ENCODE assay signal across 27 cellular contexts in the genomic region with DNA sequence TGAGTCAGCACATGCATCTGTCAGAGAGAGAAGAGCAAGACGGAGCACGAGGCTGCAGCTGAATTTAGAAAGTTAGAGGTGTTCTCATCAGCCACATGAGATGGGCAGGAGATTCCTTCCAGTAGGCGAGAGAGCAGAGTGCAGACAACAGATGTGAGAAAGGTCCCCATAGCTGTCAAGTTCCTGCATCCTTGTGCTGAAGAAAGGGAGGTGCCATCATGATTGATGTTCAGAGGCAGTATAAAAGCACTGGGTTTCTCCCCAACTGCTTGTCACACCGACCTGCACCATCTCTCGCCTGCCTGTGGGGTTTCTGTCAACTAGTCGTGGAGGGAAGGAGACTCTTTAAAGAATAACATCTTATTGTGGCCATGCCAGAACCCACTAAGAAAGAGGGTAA. TPM values are rescaled to one million over a fixed set of nuclear protein-coding genes. Genes with fewer than 3 reads are reported as not detected.
A peak's percentile ranks its signal among the peaks of the same experiment; 100 is the strongest.
DNase-seq lines count a peak whose midpoint lies in the region; ATAC-seq, FAIRE-seq and TF ChIP-seq lines count a peak whose summit lies in the region.
"Had no signal": no experiment of that assay in that cellular context is flagged by ENCODE, and none has a peak within 500 bp of the region (broad histone marks: within the 10 kb centered on the region; RNA-seq: fewer than 3 reads in every experiment).

A gene with protein sequence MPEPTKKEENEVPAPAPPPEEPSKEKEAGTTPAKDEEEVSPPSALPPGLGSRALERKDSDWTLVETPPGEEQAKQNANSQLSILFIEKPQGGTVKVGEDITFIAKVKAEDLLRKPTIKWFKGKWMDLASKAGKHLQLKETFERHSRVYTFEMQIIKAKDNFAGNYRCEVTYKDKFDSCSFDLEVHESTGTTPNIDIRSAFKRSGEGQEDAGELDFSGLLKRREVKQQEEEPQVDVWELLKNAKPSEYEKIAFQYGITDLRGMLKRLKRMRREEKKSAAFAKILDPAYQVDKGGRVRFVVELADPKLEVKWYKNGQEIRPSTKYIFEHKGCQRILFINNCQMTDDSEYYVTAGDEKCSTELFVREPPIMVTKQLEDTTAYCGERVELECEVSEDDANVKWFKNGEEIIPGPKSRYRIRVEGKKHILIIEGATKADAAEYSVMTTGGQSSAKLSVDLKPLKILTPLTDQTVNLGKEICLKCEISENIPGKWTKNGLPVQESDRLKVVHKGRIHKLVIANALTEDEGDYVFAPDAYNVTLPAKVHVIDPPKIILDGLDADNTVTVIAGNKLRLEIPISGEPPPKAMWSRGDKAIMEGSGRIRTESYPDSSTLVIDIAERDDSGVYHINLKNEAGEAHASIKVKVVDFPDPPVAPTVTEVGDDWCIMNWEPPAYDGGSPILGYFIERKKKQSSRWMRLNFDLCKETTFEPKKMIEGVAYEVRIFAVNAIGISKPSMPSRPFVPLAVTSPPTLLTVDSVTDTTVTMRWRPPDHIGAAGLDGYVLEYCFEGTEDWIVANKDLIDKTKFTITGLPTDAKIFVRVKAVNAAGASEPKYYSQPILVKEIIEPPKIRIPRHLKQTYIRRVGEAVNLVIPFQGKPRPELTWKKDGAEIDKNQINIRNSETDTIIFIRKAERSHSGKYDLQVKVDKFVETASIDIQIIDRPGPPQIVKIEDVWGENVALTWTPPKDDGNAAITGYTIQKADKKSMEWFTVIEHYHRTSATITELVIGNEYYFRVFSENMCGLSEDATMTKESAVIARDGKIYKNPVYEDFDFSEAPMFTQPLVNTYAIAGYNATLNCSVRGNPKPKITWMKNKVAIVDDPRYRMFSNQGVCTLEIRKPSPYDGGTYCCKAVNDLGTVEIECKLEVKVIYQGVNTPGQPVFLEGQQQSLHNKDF (plus strand): TSS at position 272 of the 400 bp plus-strand sequence. CDS start 100 bp downstream, at position 372.

- TF ChIP-seq POLR2A in HepG2 (IDR thresholded peaks at IDR 0.05; ENCODE audit: insufficient read depth in 1 of 2, low read depth in 2 of 2, low read length in 2 of 2) (no peak), right lobe of liver (IDR thresholded peaks at IDR 0.05) (no peak), GM12878 (IDR thresholded peaks at IDR 0.05; ENCODE audit: low read depth, low read length) (no peak), transverse colon (IDR thresholded peaks at IDR 0.05) (no peak)

- intact Hi-C loops in HepG2 (cut with micrococcal nuclease; ENCODE audit: unreplicated experiment) (no loop called here), right lobe of liver (cut with DNase I) (no loop called here), GM12878 (cut with micrococcal nuclease; ENCODE audit: unreplicated experiment) (no loop called here), mucosa of descending colon (cut with DNase I, micrococcal nuclease) (no loop called here), transverse colon (cut with DNase I; ENCODE audit: low total_unique reads) (no loop called here)

- H3K9me3 ChIP-seq in HepG2 (ENCODE audit: low read length) (no peaks in the 10 kb centered on the region), right lobe of liver (no peaks in the 10 kb centered on the region), GM12878 (replicated peaks; ENCODE audit: control insufficient read depth, insufficient read depth, low read length) (no peaks in the 10 kb centered on the region), mucosa of descending colon (no peaks in the 10 kb centered on the region), transverse colon (no peaks in the 10 kb centered on the region)
- H3K9me3 ChIP-seq: tibial nerve had no signal

- TF ChIP-seq CTCF in HepG2 (CRISPR knock-in tag; IDR thresholded peaks at IDR 0.05) (no peak), right lobe of liver (IDR thresholded peaks at IDR 0.05) (no peak), GM12878 (IDR thresholded peaks at IDR 0.05 in 2 of 3, conservative IDR thresholded peaks at IDR 0.05 in 1 of 3; ENCODE audit: control insufficient read depth in 2 of 3, extremely low read depth in 1 of 3, insufficient read depth in 1 of 3, low read depth in 3 of 3, low read length in 3 of 3) (no peak), mucosa of descending colon (IDR thresholded peaks at IDR 0.05) (no peak), transverse colon (IDR thresholded peaks at IDR 0.05) (no peak), coronary artery (IDR thresholded peaks at IDR 0.05) (no peak)

- H4K20me1 ChIP-seq in HepG2 (ENCODE audit: insufficient read depth, low read length) (no peaks in the 10 kb centered on the region), GM12878 (ENCODE audit: control insufficient read depth, insufficient read depth) (no peaks in the 10 kb centered on the region)

- CTCF ChIA-PET in HepG2 (lab: Yijun Ruan, JAX; ENCODE audit: low intra/inter-chr PET ratio, low total read pairs) (no interaction called here), GM12878 (lab: Yijun Ruan, JAX) (interaction anchor here (0.7 kb wide), 1 partner anchor 20 kb away, joined by 3 read pairs; no protein-coding TSS in a partner anchor)

- H3K27me3 ChIP-seq in HepG2 (ENCODE audit: control insufficient read depth in 1 of 2, insufficient read depth in 2 of 2, low read length in 2 of 2) (no peaks in the 10 kb centered on the region), right lobe of liver (no peaks in the 10 kb centered on the region), GM12878 (replicated peaks in 1 of 2; ENCODE audit: control insufficient read depth in 2 of 2, insufficient read depth in 2 of 2, low read length in 1 of 2) (no peaks in the 10 kb centered on the region; a peak in 1 of 4 replicates), transverse colon (no peaks in the 10 kb centered on the region)
- H3K27me3 ChIP-seq: tibial nerve had no signal

- no peak for ATAC-seq in HepG2
- ATAC-seq in right lobe of liver, result no peak
- peak; percentile 60; the same call in 2 of the 3 replicates for ATAC-seq in GM12878
- no peak for ATAC-seq in mucosa of descending colon

- BruUV-seq in HepG2 (replicated peaks; lab: Mats Ljungman, UMichigan) (no TSS peak), GM12878 (replicated peaks; lab: Mats Ljungman, UMichigan) (no TSS peak)

- FAIRE-seq in HepG2 (lab: Jason Lieb, UNC) (peak; percentile 15), GM12878 (lab: Jason Lieb, UNC) (no peak)
- FAIRE-seq: GM12892 had no signal

- WGBS in HepG2 (ENCODE audit: low lambda C conversion rate), result 88% methylated on average over 6 of the region's 6 CpGs
- WGBS in right lobe of liver (ENCODE audit: insufficient coverage, low coverage, low lambda C conversion rate, missing lambda C conversion rate), result 50% methylated on average over 6 of the region's 6 CpGs
- 11% methylated on average over 6 of the region's 6 CpGs for WGBS in GM12878 (ENCODE audit: insufficient coverage, insufficient replicate concordance, low lambda C conversion rate, missing lambda C conversion rate)
- WGBS in transverse colon (ENCODE audit: low coverage in 1 of 2), 2 donors, result 35 to 48% methylated on average over 6 of the region's 6 CpGs

- no peak for TF ChIP-seq RAD21 in HepG2 (CRISPR knock-in tag; IDR thresholded peaks at IDR 0.05)
- no peak for TF ChIP-seq RAD21 in GM12878 (IDR thresholded peaks at IDR 0.05; ENCODE audit: insufficient read depth, low read depth, low read length)

- H3K9ac ChIP-seq in HepG2 (ENCODE audit: insufficient read depth, low read depth, low read length) (no peak within 1 kb of the TSS), GM12878 (ENCODE audit: control insufficient read depth, insufficient read depth, low read length) (no peak within 1 kb of the TSS)
- H3K9ac ChIP-seq: KMS-11, parathyroid adenoma had no signal

- H3K36me3 ChIP-seq in HepG2 (replicated peaks in 1 of 2; ENCODE audit: control insufficient read depth in 1 of 2, insufficient read depth in 2 of 2, low read length in 2 of 2), result no peaks in the 10 kb centered on the region
- no peaks in the 10 kb centered on the region for H3K36me3 ChIP-seq in right lobe of liver
- H3K36me3 ChIP-seq in GM12878 (ENCODE audit: control insufficient read depth in 2 of 2, insufficient read depth in 2 of 2, low read length in 1 of 2), result no peaks in the 10 kb centered on the region
- no peaks in the 10 kb centered on the region for H3K36me3 ChIP-seq in mucosa of descending colon (ENCODE audit: low read depth)
- no peaks in the 10 kb centered on the region for H3K36me3 ChIP-seq in transverse colon
- H3K36me3 ChIP-seq: tibial nerve had no signal

- POLR2A ChIA-PET in HepG2 (lab: Yijun Ruan, JAX) (no interaction called here), GM12878 (lab: Charles Lee) (no interaction called here)

- H3K79me2 ChIP-seq in HepG2 (ENCODE audit: insufficient read depth, low read length) (no peaks in the 10 kb centered on the region), GM12878 (ENCODE audit: control insufficient read depth, insufficient read depth, low read length) (no peaks in the 10 kb centered on the region)
- H3K79me2 ChIP-seq: parathyroid adenoma had no signal

- in situ Hi-C loops in HepG2 (cut with HindIII; ENCODE audit: extremely low pct_ligation_motif_present, low pct_unique_long_range_greater_than_20kb) (no loop called here), GM12878 (cut with MboI) (no loop called here), transverse colon (cut with MboI; ENCODE audit: low pct_ligation_motif_present in 1 of 4, low pct_unique_long_range_greater_than_20kb in 1 of 4, low sequenced_read_pairs in 3 of 4) (no loop called here)

- TF ChIP-seq EP300 in HepG2 (IDR thresholded peaks at IDR 0.05; ENCODE audit: low read depth in 2 of 2, low read length in 2 of 2) (no peak), HepG2 (CRISPR knock-in tag; IDR thresholded peaks at IDR 0.05; ENCODE audit: borderline replicate concordance) (no peak), GM12878 (IDR thresholded peaks at IDR 0.05; ENCODE audit: borderline replicate concordance in 1 of 2, control insufficient read depth in 1 of 2, low read depth in 2 of 2, low read length in 2 of 2) (no peak), transverse colon (IDR thresholded peaks at IDR 0.05; ENCODE audit: low read depth) (no peak)

- RAD21 ChIA-PET in GM12878 (lab: Charles Lee; ENCODE audit: unreplicated experiment), result no interaction called here

- no peak for DNase-seq in HepG2 (ENCODE audit: low spot score)
- DNase-seq in right lobe of liver, result no peak
- no peak for DNase-seq in GM12878 (ENCODE audit: low read depth, low spot score)
- no peak for DNase-seq in mucosa of descending colon
- no peak for DNase-seq in transverse colon
- DNase-seq in occipital lobe (lab: John Stamatoyannopoulos, UW), result no peak
- DNase-seq in coronary artery (ENCODE audit: low spot score), result no peak
- DNase-seq in NCI-H146 treated with DMSO at 0.1 percent for 48 hours (lab: John Stamatoyannopoulos, UW; ENCODE audit: unreplicated experiment), result no peak
- DNase-seq: activated CD4-positive, alpha-beta T cell treated with anti-CD3 and anti-CD28 coated beads for 1 hour; CD4-positive, CD25-positive, alpha-beta regulatory T cell; DMS153; glutamatergic neuron; NCI-H1048; NCI-H2029; NCI-H524 treated with DMSO at 0.1 percent for 48 hours; SHP77; stimulated activated CD4-positive, alpha-beta T cell treated with anti-CD3 and anti-CD28 coated beads, Interleukin-2, amount 100 ng/mL, for 24 hours; stimulated activated naive CD4-positive, alpha-beta T cell; SW 1271 had no signal

- H3K4me3 ChIP-seq in HepG2 (replicated peaks in 1 of 3; ENCODE audit: insufficient read depth in 1 of 3, low read depth in 2 of 3, low read length in 3 of 3), result no peak within 1 kb of the TSS
- H3K4me3 ChIP-seq in right lobe of liver, result no peak within 1 kb of the TSS
- H3K4me3 ChIP-seq in GM12878, result no peak within 1 kb of the TSS
- H3K4me3 ChIP-seq in mucosa of descending colon, result no peak within 1 kb of the TSS
- H3K4me3 ChIP-seq in transverse colon, result no peak within 1 kb of the TSS
- no peak within 1 kb of the TSS for H3K4me3 ChIP-seq in coronary artery
- H3K4me3 ChIP-seq: skin epidermis, tibial nerve had no signal

- SMC1A ChIA-PET in GM12878 (lab: Charles Lee; ENCODE audit: uncharacterized antibody, unreplicated experiment), result no interaction called here

- H3K4me1 ChIP-seq in HepG2 (ENCODE audit: insufficient read depth, low read length) (peaks cover 33% of the 10 kb centered on the region), right lobe of liver (no peaks in the 10 kb centered on the region), GM12878 (ENCODE audit: control insufficient read depth, insufficient read depth, low read length) (no peaks in the 10 kb centered on the region), mucosa of descending colon (ENCODE audit: low read depth) (peaks cover 2% of the 10 kb centered on the region), transverse colon (peaks cover 0 to 4% (median 1%) of the 10 kb centered on the region in 4 donors)
- H3K4me1 ChIP-seq: parathyroid adenoma had no signal

- H2AFZ ChIP-seq in HepG2 (ENCODE audit: low read length), result no peak within 1 kb of the TSS
- no peak within 1 kb of the TSS for H2AFZ ChIP-seq in GM12878 (ENCODE audit: control insufficient read depth, low read depth, low read length)
- H2AFZ ChIP-seq: parathyroid adenoma had no signal

- H3K27ac ChIP-seq in HepG2 (ENCODE audit: extremely low read length, insufficient read depth, low read length) (no peak within 1 kb of the TSS), right lobe of liver (no peak within 1 kb of the TSS), GM12878 (ENCODE audit: control insufficient read depth, insufficient read depth) (no peak within 1 kb of the TSS), transverse colon (no peak within 1 kb of the TSS), coronary artery (no peak within 1 kb of the TSS)
- H3K27ac ChIP-seq: KMS-11, parathyroid adenoma, skin epidermis, tibial nerve had no signal

- H3K4me2 ChIP-seq in HepG2 (ENCODE audit: low read depth, low read length), result no peak within 1 kb of the TSS
- no peak within 1 kb of the TSS for H3K4me2 ChIP-seq in GM12878 (ENCODE audit: control insufficient read depth, insufficient read depth)
- H3K4me2 ChIP-seq: KMS-11 had no signal

RNA-seq across cellular contexts. Expression of the gene that starts here (rescaled TPM):
- total RNA-seq in HepG2 (2016; rRNA removed; fragmentation: Illumina TruSeq; extraction: Trizol) (0.31 and 0.44 TPM in 2 replicates), right lobe of liver (1 to 10 TPM in 2 of 6 experiments, under 1 TPM in 3, not detected in 1; 0.07 to 6.3 (median 0.66) TPM), GM12878 (2014; rRNA removed) (not detected in 2 replicates), GM12878 (2014; rRNA removed; fragmentation: Illumina TruSeq; extraction: Trizol) (not detected in 2 replicates), GM12878 (2021) (not detected in 2 replicates), mucosa of descending colon (10 to 100 TPM in 2 of 3 donors, 1 to 10 TPM in 1; 9.3 to 12.6 (median 10.0) TPM), transverse colon (100 to 1,000 TPM in 3 of 4 donors, not detected in 1; 151 to 247 (median 182) TPM), occipital lobe (2.0 TPM)
- not detected in 2 replicates for total RNA-seq in HepG2 (2016; cell fraction: cytosol; rRNA removed; fragmentation: Illumina TruSeq; extraction: Trizol; ENCODE audit: low read depth)
- 0.24 and 0.28 TPM in 2 replicates for total RNA-seq in HepG2 (2016; cell fraction: insoluble cytoplasmic fraction; rRNA removed; fragmentation: Illumina TruSeq; extraction: Trizol)
- 0.15 and 0.28 TPM in 2 replicates for total RNA-seq in HepG2 (2016; cell fraction: membrane; rRNA removed; fragmentation: Illumina TruSeq; extraction: Trizol)
- total RNA-seq in HepG2 (2016; cell fraction: nucleus; rRNA removed; fragmentation: Illumina TruSeq; extraction: Trizol), result 0.31 and 0.34 TPM in 2 replicates
- polyA plus RNA-seq in HepG2 (2011; rRNA removed) (0.34 and 0.53 TPM in 2 replicates), GM12878 (2011; rRNA removed) (not detected in 2 replicates), GM12878 (2014; fragmentation: Illumina TruSeq; extraction: Trizol) (not detected in 2 replicates), GM12878 (2014; fragmentation: Nextera tagmentation; extraction: Ambion mirVana) (not detected), GM12878 (2014; rRNA removed) (not detected in 2 replicates), GM12878 (2016; fragmentation: Nextera tagmentation; extraction: Ambion mirVana) (not detected)
- 0.19 and 0.23 TPM in 2 replicates for polyA plus RNA-seq in HepG2 (2011; cell fraction: cytosol; rRNA removed)
- polyA plus RNA-seq in HepG2 (2011; cell fraction: nucleus; rRNA removed), result 0.16 and 0.21 TPM in 2 replicates
- 0.15 and 0.30 TPM in 2 replicates for polyA plus RNA-seq in HepG2 (2012)
- polyA plus RNA-seq in HepG2 (2016; cell fraction: cytosol; fragmentation: Illumina TruSeq; extraction: Trizol; ENCODE audit: low read depth), result 0.08 and 0.12 TPM in 2 replicates
- polyA plus RNA-seq in HepG2 (2016; cell fraction: insoluble cytoplasmic fraction; fragmentation: Illumina TruSeq; extraction: Trizol; ENCODE audit: low read depth), result 0.50 and 0.66 TPM in 2 replicates
- 0.13 and 0.16 TPM in 2 replicates for polyA plus RNA-seq in HepG2 (2016; cell fraction: membrane; fragmentation: Illumina TruSeq; extraction: Trizol; ENCODE audit: low read depth)
- 0.40 and 0.91 TPM in 2 replicates for polyA plus RNA-seq in HepG2 (2016; cell fraction: nucleus; fragmentation: Illumina TruSeq; extraction: Trizol; ENCODE audit: insufficient read depth, low read depth)
- 0.22 TPM in 1 of 2 replicates, not detected in the other for polyA minus RNA-seq in HepG2 (2011; rRNA and poly(A)+ RNA removed; ENCODE audit: low replicate concordance)
- polyA minus RNA-seq in HepG2 (2011; cell fraction: cytosol; rRNA and poly(A)+ RNA removed), result 0.69 TPM in 1 of 2 replicates, not detected in the other
- polyA minus RNA-seq in HepG2 (2011; cell fraction: nucleus; rRNA and poly(A)+ RNA removed), result 0.39 and 0.62 TPM in 2 replicates
- not detected in 2 replicates for total RNA-seq in GM12878 (2013; cell fraction: nucleolus; rRNA removed)
- polyA plus RNA-seq in GM12878 (2011; ENCODE audit: low read depth), result not detected
- 0.01 TPM in 1 of 2 replicates, not detected in the other for polyA plus RNA-seq in GM12878 (2011; cell fraction: cytosol; rRNA removed)
- not detected in 2 replicates for polyA plus RNA-seq in GM12878 (2011; cell fraction: nucleus; rRNA removed)
- polyA plus RNA-seq in GM12878 (2012), result not detected in 2 replicates
- not detected in 2 replicates for polyA minus RNA-seq in GM12878 (2011; rRNA and poly(A)+ RNA removed)
- not detected in 2 replicates for polyA minus RNA-seq in GM12878 (2011; cell fraction: cytosol; rRNA and poly(A)+ RNA removed)
- polyA minus RNA-seq in GM12878 (2011; cell fraction: nucleus; rRNA and poly(A)+ RNA removed), result not detected in 2 replicates
- total RNA-seq: activated CD8-positive, alpha-beta memory T cell treated with anti-CD3 and anti-CD28 coated beads for 36 hours; CD4-positive, CD25-positive, alpha-beta regulatory T cell; H4; HT-29 had no signal
- polyA plus RNA-seq: CD4-positive, CD25-positive, alpha-beta regulatory T cell had no signal

Comparison
In these comparisons a context has a peak if more than half of its experiments do, and no peak if none do; other contexts are left out.
1. Peak in ATAC-seq in GM12878; RNA of the gene not detected or under 1 TPM.